Comparison of ENCODE assay signal across 9 cellular contexts in genomic region chr2:144454466-144455287, GRCh38.
DNase-seq lines count a peak whose midpoint lies in the region; ATAC-seq and TF ChIP-seq lines count a peak whose summit lies in the region.
"Had no signal": no experiment of that assay in that cellular context is flagged by ENCODE, and none has a peak within 500 bp of the region (broad histone marks: within the 10 kb centered on the region; RNA-seq: fewer than 3 reads in every experiment).

No MANE protein-coding gene starts in this region.

- no peak overlapping the region for H2AFZ ChIP-seq in SK-N-SH (ENCODE audit: low read depth)

- no peaks in the 10 kb centered on the region; the same call in 1 of the 2 replicates for H4K20me1 ChIP-seq in SK-N-SH (ENCODE audit: insufficient read depth)

- peak; percentile 35 for DNase-seq in stimulated activated CD4-positive, alpha-beta T cell treated with anti-CD3 and anti-CD28 coated beads, Interleukin-1b, Interleukin-23, amount 100 ng/mL, for 48 hours
- no peak for DNase-seq in stimulated activated CD4-positive, alpha-beta T cell treated with anti-CD3 and anti-CD28 coated beads, Interleukin-12 subunit alpha, Interleukin-12 subunit beta, amount 100 ng/mL, for 4 hours
- DNase-seq in SK-N-SH, result no peak
- peak; percentile 54 for DNase-seq in kidney tubule cell (ENCODE audit: low spot score)
- no peak for DNase-seq in vagina (ENCODE audit: extremely low spot score in 2 of 2)
- DNase-seq in Kasumi-1 (lab: John Stamatoyannopoulos, UW), result no peak
- DNase-seq in ureter (ENCODE audit: low spot score), result no peak
- DNase-seq: NCI-H446 had no signal

- peak overlapping the region; percentile 74 for H3K4me2 ChIP-seq in SK-N-SH

- intact Hi-C loops in vagina (cut with DNase I), result loop anchor here (5.0 kb wide), 1 partner anchor 63 kb away; no protein-coding TSS in a partner anchor

- H3K9me3 ChIP-seq in SK-N-SH (no peaks in the 10 kb centered on the region), vagina (no peaks in the 10 kb centered on the region)

- H3F3A ChIP-seq in SK-N-SH (replicated peaks; ENCODE audit: insufficient read depth), result peaks cover 19% of the 10 kb centered on the region

- TF ChIP-seq CTCF in SK-N-SH (IDR thresholded peaks at IDR 0.05), result no peak
- TF ChIP-seq CTCF in vagina (IDR thresholded peaks at IDR 0.05), result no peak

- H3K9me2 ChIP-seq in SK-N-SH, result no peaks in the 10 kb centered on the region

- WGBS in SK-N-SH (ENCODE audit: low lambda C conversion rate), result 9% methylated on average over 8 of the region's 8 CpGs

- TF ChIP-seq POLR2A in vagina (IDR thresholded peaks at IDR 0.05), result no peak

- H3K36me3 ChIP-seq in SK-N-SH (replicated peaks in 1 of 2; ENCODE audit: control insufficient read depth in 1 of 2, insufficient read depth in 2 of 2, low read length in 1 of 2), result peaks cover 0 to 3% of the 10 kb centered on the region in 2 experiments
- H3K36me3 ChIP-seq in vagina, result no peaks in the 10 kb centered on the region

- H3K27me3 ChIP-seq in SK-N-SH (ENCODE audit: insufficient read depth) (no peaks in the 10 kb centered on the region), vagina (no peaks in the 10 kb centered on the region)

- POLR2A ChIA-PET in SK-N-SH (lab: Yijun Ruan, JAX), result no interaction called here

- H3K79me2 ChIP-seq in SK-N-SH (ENCODE audit: insufficient read depth), result peaks cover 96% of the 10 kb centered on the region

- H3K9ac ChIP-seq in SK-N-SH, result peak overlapping the region; percentile 55; the same call in 1 of the 2 replicates

- CTCF ChIA-PET in SK-N-SH (lab: Yijun Ruan, JAX), result interaction anchor here (1.3 to 3.4 kb wide), 5 partner anchors 10 to 23 kb away, joined by 4 to 12 read pairs (median 4); no protein-coding TSS in a partner anchor

- TF ChIP-seq EP300 in SK-N-SH (IDR thresholded peaks at IDR 0.05; ENCODE audit: borderline replicate concordance in 1 of 2, low read depth in 1 of 2, low read length in 1 of 2), result no peak

- H3K4me3 ChIP-seq in SK-N-SH (ENCODE audit: low read depth in 2 of 2, low read length in 1 of 2) (peak overlapping the region; percentile 25 to 28), vagina (no peak overlapping the region)

- no peak for TF ChIP-seq RAD21 in SK-N-SH (IDR thresholded peaks at IDR 0.05; ENCODE audit: low read length)

- no peak for ATAC-seq in HG03460 (IDR thresholded peaks at IDR 0.05; ENCODE audit: unreplicated experiment)

- peak overlapping the region; percentile 74 to 99 for H3K27ac ChIP-seq in SK-N-SH (ENCODE audit: low read depth in 2 of 2, low read length in 1 of 2)
- H3K27ac ChIP-seq in vagina, result peak overlapping the region; percentile 27

- peaks cover 41 to 58% of the 10 kb centered on the region in 2 experiments for H3K4me1 ChIP-seq in SK-N-SH (ENCODE audit: control insufficient read depth in 1 of 2, insufficient read depth in 2 of 2, low read depth in 1 of 2, low read length in 1 of 2)
- peaks cover 95% of the 10 kb centered on the region for H3K4me1 ChIP-seq in vagina

TF ChIP-seq in SK-N-SH, 30 proteins besides CTCF, POLR2A, EP300 and RAD21:
- TF ChIP-seq MEF2A (IDR thresholded peaks at IDR 0.05; ENCODE audit: borderline replicate concordance, low read depth) (no peak), NFIC (IDR thresholded peaks at IDR 0.05; ENCODE audit: borderline replicate concordance) (no peak), MXI1 (IDR thresholded peaks at IDR 0.05; ENCODE audit: low read depth, low read length) (peak; percentile 66; the same call in 1 of the 2 replicates), RCOR1 (IDR thresholded peaks at IDR 0.05; ENCODE audit: low read length) (no peak), FOXM1 (IDR thresholded peaks at IDR 0.05; ENCODE audit: low read depth) (no peak), GATA2 (CRISPR knock-in tag; IDR thresholded peaks at IDR 0.05) (peak; percentile 34; the same call in 1 of the 2 replicates)
TF ChIP-seq in SK-N-SH: peak in this region for 2.

Comparison
In these comparisons a context has a peak if more than half of its experiments do, and no peak if none do; other contexts are left out.
1. DNase-seq: peak in stimulated activated CD4-positive, alpha-beta T cell treated with anti-CD3 and anti-CD28 coated beads, Interleukin-1b, Interleukin-23, amount 100 ng/mL, for 48 hours (single experiment) and kidney tubule cell (single experiment); none in stimulated activated CD4-positive, alpha-beta T cell treated with anti-CD3 and anti-CD28 coated beads, Interleukin-12 subunit alpha, Interleukin-12 subunit beta, amount 100 ng/mL, for 4 hours (single experiment), SK-N-SH (single experiment), vagina (0 of 2), Kasumi-1 (0 of 2) and ureter (single experiment).
2. H3K4me3 ChIP-seq: peak in SK-N-SH (2 of 2); none in vagina (0 of 2).